ENCODE assay signal across 10 cellular contexts in the genomic region with DNA sequence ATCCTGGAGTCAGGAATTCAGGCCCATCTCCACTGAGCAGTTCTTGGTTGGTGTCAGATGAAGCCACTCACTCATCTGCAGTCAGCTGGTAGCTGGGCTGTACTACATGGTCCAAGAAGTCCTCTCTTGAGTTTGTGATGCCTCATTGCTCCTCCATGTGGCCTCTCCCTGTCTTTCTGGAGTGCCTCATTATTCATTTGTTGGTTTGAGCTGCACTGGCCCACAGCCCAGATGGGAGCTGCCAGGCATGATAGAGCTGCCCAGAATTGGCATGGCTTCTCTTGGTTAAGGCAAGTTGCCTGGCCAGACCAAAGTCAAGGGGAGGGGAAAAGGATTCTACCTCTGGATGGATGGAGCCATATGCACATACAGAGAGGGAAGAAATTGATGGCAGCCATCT. TPM values are rescaled to one million over a fixed set of nuclear protein-coding genes. Genes with fewer than 3 reads are reported as not detected.
DNase-seq lines count a peak whose midpoint lies in the region.
"Had no signal": no experiment of that assay in that cellular context is flagged by ENCODE, and none has a peak within 500 bp of the region (broad histone marks: within the 10 kb centered on the region; RNA-seq: fewer than 3 reads in every experiment).

No MANE protein-coding gene starts in this region.

- H2AFZ ChIP-seq in mesenchymal stem cell (ENCODE audit: low read depth, low read length) = no peak overlapping the region

- no peaks in the 10 kb centered on the region for H3K27me3 ChIP-seq in mesenchymal stem cell (ENCODE audit: control insufficient read depth in 1 of 2, insufficient read depth in 1 of 2, low read length in 2 of 2)

- CTCF ChIA-PET in activated CD4-positive, alpha-beta memory T cell treated with anti-CD3 and anti-CD28 coated beads, Interleukin-2, amount 10 ng/mL, durations not matched to agents 7 days and 5 days (lab: Charles Lee) = no interaction called here

- H3K4me1 Mint-ChIP-seq in activated CD4-positive, alpha-beta memory T cell treated with anti-CD3 and anti-CD28 coated beads, Interleukin-2, amount 10 ng/mL, durations not matched to agents 7 days and 5 days = peaks cover 7% of the 10 kb centered on the region

- H3K9me3 ChIP-seq in mesenchymal stem cell (ENCODE audit: control insufficient read depth, low read length) = no peaks in the 10 kb centered on the region

- no peak overlapping the region for H2BK120ac ChIP-seq in mesenchymal stem cell (ENCODE audit: low read depth, low read length)

- H3K27ac ChIP-seq in caudate nucleus (ENCODE audit: low read depth, low read length) (no peak overlapping the region), mesenchymal stem cell (ENCODE audit: low read length, poor library complexity, severe bottlenecking) (no peak overlapping the region)

- no peak overlapping the region for H3K4ac ChIP-seq in mesenchymal stem cell (ENCODE audit: low read depth in 1 of 2, low read length in 2 of 2)

- no peak overlapping the region for H3K4me3 ChIP-seq in mesenchymal stem cell (ENCODE audit: insufficient read depth in 1 of 2, low read depth in 1 of 2, low read length in 2 of 2)

- peaks cover 24% of the 10 kb centered on the region for H3K79me1 ChIP-seq in mesenchymal stem cell (replicated peaks; ENCODE audit: low read length, poor library complexity, severe bottlenecking)

- POLR2A ChIA-PET in activated CD4-positive, alpha-beta memory T cell treated with anti-CD3 and anti-CD28 coated beads, Interleukin-2, amount 10 ng/mL, durations not matched to agents 7 days and 5 days (lab: Charles Lee) = interaction anchor here (0.8 kb wide), 1 partner anchor 9 kb away, joined by 3 read pairs; a partner anchor contains a TSS

- DNase-seq in DMS79 (lab: John Stamatoyannopoulos, UW) (peak; percentile 86), NCI-H2029 (lab: John Stamatoyannopoulos, UW) (peak; percentile 95), caudate nucleus (lab: John Stamatoyannopoulos, UW) (peak in 54 of 61 donors; percentile 5 to 89 (median 44)), mesenchymal stem cell (peak; percentile 6), HuH-7 (ENCODE audit: low spot score) (no peak), COLO829 (ENCODE audit: low spot score) (no peak), NOMO-1 (lab: John Stamatoyannopoulos, UW; ENCODE audit: unreplicated experiment in 2 of 2) (no peak)
- DNase-seq in activated CD4-positive, alpha-beta memory T cell treated with anti-CD3 and anti-CD28 coated beads, Interleukin-2, amount 10 ng/mL, durations not matched to agents 7 days and 5 days = no peak
- DNase-seq: stimulated activated naive B cell treated with anti-CD40 and anti-IgM and Interleukin-4, amounts not matched to agents 10 μg/mL and 1 μg/mL and 100 μg/mL, for 72 hours had no signal

- H2BK12ac ChIP-seq in mesenchymal stem cell (ENCODE audit: low read length in 2 of 2) = no peak overlapping the region

- no peak overlapping the region for H3K4me2 ChIP-seq in mesenchymal stem cell (ENCODE audit: low read length, poor library complexity, severe bottlenecking)

- no peak overlapping the region for H3K9ac ChIP-seq in mesenchymal stem cell (ENCODE audit: low read length)

- H3K23ac ChIP-seq in mesenchymal stem cell (ENCODE audit: low read length in 2 of 2) = no peak overlapping the region

- no peaks in the 10 kb centered on the region for H3K4me1 ChIP-seq in mesenchymal stem cell (ENCODE audit: control insufficient read depth, insufficient read depth, low read depth, low read length)

- H2BK15ac ChIP-seq in mesenchymal stem cell (ENCODE audit: low read depth, poor library complexity, severe bottlenecking) = no peak overlapping the region

- no peaks in the 10 kb centered on the region for H3K27me3 Mint-ChIP-seq in activated CD4-positive, alpha-beta memory T cell treated with anti-CD3 and anti-CD28 coated beads, Interleukin-2, amount 10 ng/mL, durations not matched to agents 7 days and 5 days
- H3K27me3 Mint-ChIP-seq: stimulated activated naive B cell treated with anti-CD40 and anti-IgM and Interleukin-4, amounts not matched to agents 10 μg/mL and 1 μg/mL and 100 μg/mL, for 72 hours had no signal

- no peak overlapping the region for H3K4me3 Mint-ChIP-seq in activated CD4-positive, alpha-beta memory T cell treated with anti-CD3 and anti-CD28 coated beads, Interleukin-2, amount 10 ng/mL, durations not matched to agents 7 days and 5 days
- H3K4me3 Mint-ChIP-seq: stimulated activated naive B cell treated with anti-CD40 and anti-IgM and Interleukin-4, amounts not matched to agents 10 μg/mL and 1 μg/mL and 100 μg/mL, for 72 hours had no signal

- H3K36me3 Mint-ChIP-seq in activated CD4-positive, alpha-beta memory T cell treated with anti-CD3 and anti-CD28 coated beads, Interleukin-2, amount 10 ng/mL, durations not matched to agents 7 days and 5 days (ENCODE audit: low read depth) = peaks cover 53% of the 10 kb centered on the region

- no peak overlapping the region for H3K27ac Mint-ChIP-seq in activated CD4-positive, alpha-beta memory T cell treated with anti-CD3 and anti-CD28 coated beads, Interleukin-2, amount 10 ng/mL, durations not matched to agents 7 days and 5 days
- H3K27ac Mint-ChIP-seq: activated naive CD4-positive, alpha-beta T cell treated with anti-CD3 and anti-CD28 coated beads, Interleukin-2, amount 50 U/mL, for 72 hours; stimulated activated naive B cell treated with anti-CD40 and anti-IgM and Interleukin-4, amounts not matched to agents 10 μg/mL and 1 μg/mL and 100 μg/mL, for 72 hours had no signal

- H4K8ac ChIP-seq in mesenchymal stem cell (ENCODE audit: low read length) = no peak overlapping the region

- no peak overlapping the region for H4K91ac ChIP-seq in mesenchymal stem cell (ENCODE audit: low read length)

- H2BK5ac ChIP-seq in mesenchymal stem cell (ENCODE audit: low read depth, low read length, poor library complexity, severe bottlenecking) = no peak overlapping the region

- no peak overlapping the region for H3K18ac ChIP-seq in mesenchymal stem cell (ENCODE audit: low read depth in 1 of 2, low read length in 2 of 2)

- H3K36me3 ChIP-seq in mesenchymal stem cell (ENCODE audit: control insufficient read depth in 1 of 2, insufficient read depth in 2 of 2, low read depth in 1 of 2, low read length in 2 of 2) = peaks cover 6 to 79% of the 10 kb centered on the region in 2 experiments

- H3K9me3 Mint-ChIP-seq in activated CD4-positive, alpha-beta memory T cell treated with anti-CD3 and anti-CD28 coated beads, Interleukin-2, amount 10 ng/mL, durations not matched to agents 7 days and 5 days = no peaks in the 10 kb centered on the region
- H3K9me3 Mint-ChIP-seq: activated naive CD4-positive, alpha-beta T cell treated with anti-CD3 and anti-CD28 coated beads, Interleukin-2, amount 50 U/mL, for 72 hours; stimulated activated naive B cell treated with anti-CD40 and anti-IgM and Interleukin-4, amounts not matched to agents 10 μg/mL and 1 μg/mL and 100 μg/mL, for 72 hours had no signal

- H3K14ac ChIP-seq in mesenchymal stem cell (ENCODE audit: low read length in 2 of 2) = no peak overlapping the region

- no peak overlapping the region for H2AK5ac ChIP-seq in mesenchymal stem cell (ENCODE audit: low read length, severe bottlenecking)

RNA-seq across cellular contexts. Expression of a gene that starts 8.0 kb away (rescaled TPM):
- 5.4 TPM for polyA plus RNA-seq in mesenchymal stem cell (2013, experiment 1 of 2)
- polyA plus RNA-seq in mesenchymal stem cell (2013, experiment 2 of 2) = 4.9 TPM
- 1 to 10 TPM; 7.5 to 8.4 TPM for total RNA-seq in activated CD4-positive, alpha-beta memory T cell treated with anti-CD3 and anti-CD28 coated beads, Interleukin-2, amount 10 ng/mL, durations not matched to agents 7 days and 5 days

RNA-seq across cellular contexts. Expression of a gene that starts 8.1 kb away (rescaled TPM):
- polyA plus RNA-seq in mesenchymal stem cell (2013, experiment 1 of 2) = 34.7 TPM
- 34.6 TPM for polyA plus RNA-seq in mesenchymal stem cell (2013, experiment 2 of 2)
- total RNA-seq in activated CD4-positive, alpha-beta memory T cell treated with anti-CD3 and anti-CD28 coated beads, Interleukin-2, amount 10 ng/mL, durations not matched to agents 7 days and 5 days = 10 to 100 TPM; 34.5 to 41.1 TPM

Comparison
In these comparisons a context has a peak if more than half of its experiments do, and no peak if none do; other contexts are left out.
1. DNase-seq: peak in DMS79 (single experiment), NCI-H2029 (single experiment), caudate nucleus (54 of 61) and mesenchymal stem cell (single experiment); none in HuH-7 (single experiment), COLO829 (single experiment), NOMO-1 (0 of 2) and activated CD4-positive, alpha-beta memory T cell treated with anti-CD3 and anti-CD28 coated beads, Interleukin-2, amount 10 ng/mL, durations not matched to agents 7 days and 5 days (single experiment).